ENCODE assay signal across 8 cellular contexts in genomic region chr16:22297871-22298733, GRCh38. TPM values are rescaled to one million over a fixed set of nuclear protein-coding genes. Genes with fewer than 3 reads are reported as not detected.
DNase-seq lines count a peak whose midpoint lies in the region; ATAC-seq and TF ChIP-seq lines count a peak whose summit lies in the region.

No MANE protein-coding gene starts in this region.

- H3K36me3 Mint-ChIP-seq in natural killer cell = no peaks in the 10 kb centered on the region
- peaks cover 27 to 45% of the 10 kb centered on the region in 2 donors for H3K36me3 Mint-ChIP-seq in stimulated activated naive B cell treated with anti-CD40 and anti-IgM and Interleukin-4, amounts not matched to agents 10 μg/mL and 1 μg/mL and 100 μg/mL, for 72 hours

- peaks cover 55 to 61% of the 10 kb centered on the region in 2 donors for H3K4me1 Mint-ChIP-seq in natural killer cell
- peaks cover 31 to 58% of the 10 kb centered on the region in 2 donors for H3K4me1 Mint-ChIP-seq in stimulated activated naive B cell treated with anti-CD40 and anti-IgM and Interleukin-4, amounts not matched to agents 10 μg/mL and 1 μg/mL and 100 μg/mL, for 72 hours

- peaks cover 0 to 4% (median 0%) of the 10 kb centered on the region in 3 donors for H3K36me3 ChIP-seq in Peyer's patch

- H3K27ac Mint-ChIP-seq in natural killer cell = peak overlapping the region; percentile 92 to 98
- peak overlapping the region; percentile 99 for H3K27ac Mint-ChIP-seq in stimulated activated naive B cell treated with anti-CD40 and anti-IgM and Interleukin-4, amounts not matched to agents 10 μg/mL and 1 μg/mL and 100 μg/mL, for 72 hours

- intact Hi-C loops in natural killer cell (cut with micrococcal nuclease) = loop anchor here (1.0 to 10.0 kb wide), 9 partner anchors 53 to 699 kb away; partner anchors contain the start of genes EEF2K, METTL9, PDZD9 and UQCRC2

- H3K9me3 ChIP-seq in Peyer's patch = no peaks in the 10 kb centered on the region

- H3K27ac ChIP-seq in Peyer's patch = peak overlapping the region; percentile 94 to 97 (median 94)

- no peaks in the 10 kb centered on the region for H3K9me3 Mint-ChIP-seq in natural killer cell
- peaks cover 0 to 2% of the 10 kb centered on the region in 2 donors for H3K9me3 Mint-ChIP-seq in stimulated activated naive B cell treated with anti-CD40 and anti-IgM and Interleukin-4, amounts not matched to agents 10 μg/mL and 1 μg/mL and 100 μg/mL, for 72 hours

- peak overlapping the region; percentile 68 to 85 (median 82) for H3K4me3 ChIP-seq in Peyer's patch
- peak overlapping the region; percentile 91 for H3K4me3 ChIP-seq in fibroblast of mammary gland (ENCODE audit: control insufficient read depth, low read depth, low read length)

- TF ChIP-seq CTCF in Peyer's patch (IDR thresholded peaks at IDR 0.05) (no peak), fibroblast of mammary gland (conservative IDR thresholded peaks at IDR 0.05; ENCODE audit: control insufficient read depth, insufficient read depth, low read depth, low read length) (no peak), natural killer cell (IDR thresholded peaks at IDR 0.05) (no peak)

- no peaks in the 10 kb centered on the region for H3K27me3 Mint-ChIP-seq in natural killer cell (ENCODE audit: low read depth in 2 of 2)
- H3K27me3 Mint-ChIP-seq in stimulated activated naive B cell treated with anti-CD40 and anti-IgM and Interleukin-4, amounts not matched to agents 10 μg/mL and 1 μg/mL and 100 μg/mL, for 72 hours = peaks cover 5 to 6% of the 10 kb centered on the region in 2 donors

- peak; percentile 32 for ATAC-seq in GM21576 (IDR thresholded peaks at IDR 0.05; ENCODE audit: unreplicated experiment)
- ATAC-seq in natural killer cell = peak; percentile 37 to 47 (median 39)
- ATAC-seq in stimulated activated naive B cell treated with anti-CD40 and anti-IgM and Interleukin-4, amounts not matched to agents 10 μg/mL and 1 μg/mL and 100 μg/mL, for 72 hours (replicated peaks) = peak; percentile 47 to 60

- TF ChIP-seq POLR2A in Peyer's patch (IDR thresholded peaks at IDR 0.05) = no peak

- peak overlapping the region; percentile 95 for H3K4me3 Mint-ChIP-seq in natural killer cell
- peak overlapping the region; percentile 96 to 98 for H3K4me3 Mint-ChIP-seq in stimulated activated naive B cell treated with anti-CD40 and anti-IgM and Interleukin-4, amounts not matched to agents 10 μg/mL and 1 μg/mL and 100 μg/mL, for 72 hours

- peaks cover 0 to 15% (median 0%) of the 10 kb centered on the region in 4 donors for H3K4me1 ChIP-seq in Peyer's patch

- DNase-seq in COR-L47 (lab: John Stamatoyannopoulos, UW) = peak; percentile 92
- peak; percentile 87 for DNase-seq in KG1 (lab: John Stamatoyannopoulos, UW)
- DNase-seq in Peyer's patch = peak in 2 of 3 donors; percentile 38 to 67
- DNase-seq in activated T-helper 1 cell treated with Interleukin-2 at 50 U/mL for 16 hours (ENCODE audit: low read depth) = peak; percentile 32
- DNase-seq in fibroblast of mammary gland (ENCODE audit: low read depth) = peak; percentile 96
- peak; percentile 64 for DNase-seq in natural killer cell
- DNase-seq in stimulated activated naive B cell treated with anti-CD40 and anti-IgM and Interleukin-4, amounts not matched to agents 10 μg/mL and 1 μg/mL and 100 μg/mL, for 72 hours = peak; percentile 81

- H3K27me3 ChIP-seq in Peyer's patch = no peaks in the 10 kb centered on the region

RNA-seq across cellular contexts. Expression of gene POLR3E, which starts 0.9 kb away (rescaled TPM):
- 100 to 1,000 TPM in 1 of 4 donors, 10 to 100 TPM in 3; 39.1 to 113 (median 65.1) TPM for total RNA-seq in Peyer's patch
- total RNA-seq in natural killer cell = 100 to 1,000 TPM in 2 of 3 donors, 10 to 100 TPM in 1; 95.0 to 116 (median 104) TPM

Comparison
In these comparisons a context has a peak if more than half of its experiments do, and no peak if none do; other contexts are left out.
1. Peak in every context shown above with its lines: DNase-seq, ATAC-seq, H3K4me3 ChIP-seq and H3K27ac ChIP-seq.
2. DNase-seq: peak in every context shown above with its lines; median percentile 96 in fibroblast of mammary gland; 92 in COR-L47; 87 in KG1; 81 in stimulated activated naive B cell treated with anti-CD40 and anti-IgM and Interleukin-4, amounts not matched to agents 10 μg/mL and 1 μg/mL and 100 μg/mL, for 72 hours; 64 in natural killer cell; 52 in Peyer's patch; 32 in activated T-helper 1 cell treated with Interleukin-2 at 50 U/mL for 16 hours.